ENCODE assay signal across 8 cellular contexts in genomic region chr16:67546761-67547422, GRCh38. TPM values are rescaled to one million over a fixed set of nuclear protein-coding genes. Genes with fewer than 3 reads are reported as not detected.
DNase-seq lines count a peak whose midpoint lies in the region; ATAC-seq, FAIRE-seq and TF ChIP-seq lines count a peak whose summit lies in the region.

No MANE protein-coding gene starts in this region.

- no peak overlapping the region for H3K56ac ChIP-seq in H1 (replicated peaks; ENCODE audit: insufficient read length, low read depth, low read length)

- H3K4me3 Mint-ChIP-seq in activated CD8-positive, alpha-beta T cell treated with anti-CD3 and anti-CD28 coated beads, Interleukin-2, amount 10 ng/mL, durations not matched to agents 7 days and 5 days: peak overlapping the region; percentile 64

- DNase-seq in Ammon's horn (ENCODE audit: low spot score) (peak; percentile 80), NCI-H2171 treated with DMSO at 0.1 percent for 48 hours (lab: John Stamatoyannopoulos, UW) (peak; percentile 80), H1 (ENCODE audit: low read depth in 1 of 2, low spot score in 2 of 2) (peak; percentile 70 to 92), midbrain (lab: John Stamatoyannopoulos, UW) (peak; percentile 80)
- DNase-seq in activated CD8-positive, alpha-beta T cell treated with anti-CD3 and anti-CD28 coated beads, Interleukin-2, amount 10 ng/mL, durations not matched to agents 7 days and 5 days: peak; percentile 83
- DNase-seq in stimulated activated CD8-positive, alpha-beta memory T cell treated with anti-CD3 and anti-CD28 coated beads, Interleukin-7, amount 100 ng/mL, for 1 hour (ENCODE audit: low read depth in 2 of 2): peak; percentile 52 to 57

- peaks cover 2 to 11% of the 10 kb centered on the region in 2 experiments for H4K20me1 ChIP-seq in H1 (replicated peaks in 1 of 2; ENCODE audit: control insufficient read depth in 1 of 2, insufficient read depth in 2 of 2, low read length in 2 of 2)

- H4K8ac ChIP-seq in H1 (ENCODE audit: extremely low read depth, insufficient read depth, low read length): no peak overlapping the region

- H3K27me3 Mint-ChIP-seq in activated CD8-positive, alpha-beta T cell treated with anti-CD3 and anti-CD28 coated beads, Interleukin-2, amount 10 ng/mL, durations not matched to agents 7 days and 5 days (ENCODE audit: low read depth): no peaks in the 10 kb centered on the region

- H3K79me2 ChIP-seq in H1 (ENCODE audit: control insufficient read depth in 1 of 2, insufficient read depth in 2 of 2, low read length in 2 of 2): no peaks in the 10 kb centered on the region

- H3K9ac ChIP-seq in H1 (replicated peaks in 1 of 4; ENCODE audit: extremely low read depth in 1 of 4, low read depth in 3 of 4, low read length in 3 of 4): 0 out of 7 replicates have a peak overlapping the region, but pooled peaks of 1 of the 4 experiments have one; percentile 8

- CTCF ChIA-PET in activated CD8-positive, alpha-beta T cell treated with anti-CD3 and anti-CD28 coated beads, Interleukin-2, amount 10 ng/mL, durations not matched to agents 7 days and 5 days (lab: Charles Lee): interaction anchor here (0.7 to 6.4 kb wide), 43 partner anchors 9 to 297 kb away, joined by 3 to 296 read pairs (median 6); partner anchors contain the start of genes ACD, ATP6V0D1, C16orf86 and CARMIL2
- CTCF ChIA-PET in H1 (lab: Charles Lee; ENCODE audit: partially characterized antibody): interaction anchor here (0.6 to 10.6 kb wide), 34 partner anchors 9 to 455 kb away, joined by 3 to 165 read pairs (median 5); partner anchors contain the start of genes ACD, C16orf86, CARMIL2 and CTCF

- no peak overlapping the region for H3K4me3 ChIP-seq in H1 (ENCODE audit: extremely low read depth in 1 of 4, insufficient read depth in 2 of 4, low read depth in 3 of 4, low read length in 4 of 4)

- H2AFZ ChIP-seq in H1 (ENCODE audit: low read length): no peak overlapping the region

- no peaks in the 10 kb centered on the region for H3K9me3 ChIP-seq in H1 (ENCODE audit: insufficient read depth in 2 of 2, low read depth in 1 of 2, low read length in 1 of 2)

- H3K9me3 Mint-ChIP-seq in activated CD8-positive, alpha-beta T cell treated with anti-CD3 and anti-CD28 coated beads, Interleukin-2, amount 10 ng/mL, durations not matched to agents 7 days and 5 days (ENCODE audit: insufficient read depth): no peaks in the 10 kb centered on the region

- TF ChIP-seq CTCF in H1 (IDR thresholded peaks at IDR 0.05; ENCODE audit: control extremely low read depth in 1 of 3, insufficient read depth in 1 of 3, low read depth in 1 of 3, low read length in 3 of 3): peak; percentile 95 to 97 (median 97)

- no peaks in the 10 kb centered on the region; a peak in 3 of 7 replicates for H3K27me3 ChIP-seq in H1 (replicated peaks in 1 of 4; ENCODE audit: control insufficient read depth in 3 of 4, extremely low read depth in 1 of 4, insufficient read depth in 3 of 4, low read length in 3 of 4)

- H2BK12ac ChIP-seq in H1 (ENCODE audit: low read depth, low read length): no peak overlapping the region

- H3K4me1 ChIP-seq in H1 (replicated peaks in 1 of 4; ENCODE audit: control insufficient read depth in 3 of 4, insufficient read depth in 4 of 4, low read length in 3 of 4): peaks cover 0 to 4% (median 2%) of the 10 kb centered on the region in 4 experiments; a peak in 3 of 7 replicates

- whole genome bisulfite sequencing in H1 (ENCODE audit: extremely low coverage in 1 of 2, insufficient coverage in 1 of 2, insufficient read length in 1 of 2, insufficient replicate concordance in 2 of 2, low coverage in 1 of 2, low lambda C conversion rate in 2 of 2, missing lambda C conversion rate in 1 of 2), 2 experiments: 34% methylated on average over 7 of the region's 7 CpGs; no CpG with 5 or more reads in 1 of the 2 experiments

- no peak overlapping the region for H3K18ac ChIP-seq in H1 (ENCODE audit: extremely low read depth, low read length)

- H3K4me2 ChIP-seq in H1 (ENCODE audit: insufficient read depth in 1 of 2, low read depth in 2 of 2, low read length in 2 of 2): no peak overlapping the region

- 0 out of 2 replicates have a peak, but pooled peaks cover 2% of the 10 kb centered on the region for H3K79me1 ChIP-seq in H1 (ENCODE audit: low read depth, low read length)

- H2BK120ac ChIP-seq in H1 (replicated peaks; ENCODE audit: low read depth, low read length): no peak overlapping the region

- TF ChIP-seq POLR2A in H1 (IDR thresholded peaks at IDR 0.05; ENCODE audit: control extremely low read depth in 1 of 2, low read depth in 2 of 2, low read length in 2 of 2): no peak

- no peak overlapping the region for H3K23ac ChIP-seq in H1 (ENCODE audit: insufficient read length)

- no peak overlapping the region for H3K4ac ChIP-seq in H1 (replicated peaks; ENCODE audit: insufficient read length, low read depth, low read length)

- peaks cover 10% of the 10 kb centered on the region for H3K36me3 Mint-ChIP-seq in activated CD8-positive, alpha-beta T cell treated with anti-CD3 and anti-CD28 coated beads, Interleukin-2, amount 10 ng/mL, durations not matched to agents 7 days and 5 days (ENCODE audit: low read depth)

- H2BK15ac ChIP-seq in H1 (ENCODE audit: low read length): no peak overlapping the region; the same call in 1 of the 2 replicates

- FAIRE-seq in H1 (lab: Jason Lieb, UNC): peak; percentile 52

- peak; percentile 33 for ATAC-seq in GM18502 (IDR thresholded peaks at IDR 0.05; ENCODE audit: poor library complexity, unreplicated experiment)
- peak; percentile 52 for ATAC-seq in activated CD8-positive, alpha-beta T cell treated with anti-CD3 and anti-CD28 coated beads, Interleukin-2, amount 10 ng/mL, durations not matched to agents 7 days and 5 days
- ATAC-seq in GM21447 (IDR thresholded peaks at IDR 0.05; ENCODE audit: unreplicated experiment): no peak

- peaks cover 55% of the 10 kb centered on the region for H3K4me1 Mint-ChIP-seq in activated CD8-positive, alpha-beta T cell treated with anti-CD3 and anti-CD28 coated beads, Interleukin-2, amount 10 ng/mL, durations not matched to agents 7 days and 5 days (ENCODE audit: low read depth)

- TF ChIP-seq RAD21 in H1 (IDR thresholded peaks at IDR 0.05 in 1 of 2, conservative IDR thresholded peaks at IDR 0.05 in 1 of 2; ENCODE audit: low read depth in 2 of 2, low read length in 2 of 2): peak; percentile 92 to 94

- no peak overlapping the region for H3K14ac ChIP-seq in H1 (ENCODE audit: insufficient read length)

- peak overlapping the region; percentile 99 for H3K27ac Mint-ChIP-seq in activated CD8-positive, alpha-beta T cell treated with anti-CD3 and anti-CD28 coated beads, Interleukin-2, amount 10 ng/mL, durations not matched to agents 7 days and 5 days

- H2BK20ac ChIP-seq in H1 (ENCODE audit: low read length): no peak overlapping the region

- no peaks in the 10 kb centered on the region for H3K23me2 ChIP-seq in H1 (ENCODE audit: low read depth, low read length)

- peak overlapping the region; percentile 55; the same call in 1 of the 2 replicates for H2BK5ac ChIP-seq in H1 (ENCODE audit: low read depth, low read length)

- H2AK5ac ChIP-seq in H1 (ENCODE audit: low read depth, low read length): no peak overlapping the region

- H4K5ac ChIP-seq in H1 (ENCODE audit: insufficient read length, low read depth, low read length): no peak overlapping the region

- POLR2A ChIA-PET in activated CD8-positive, alpha-beta T cell treated with anti-CD3 and anti-CD28 coated beads, Interleukin-2, amount 10 ng/mL, durations not matched to agents 7 days and 5 days (lab: Charles Lee): interaction anchor here (0.7 to 6.1 kb wide), 12 partner anchors 9 to 389 kb away, joined by 3 to 117 read pairs (median 6); partner anchors contain the start of genes ACD, CARMIL2 and CTCF
- POLR2A ChIA-PET in H1 (lab: Charles Lee; ENCODE audit: partially characterized antibody): interaction anchor here (0.6 to 11.9 kb wide), 12 partner anchors 8 to 113 kb away, joined by 3 to 105 read pairs (median 4); partner anchors contain the start of genes ACD, CARMIL2, CTCF and PARD6A

- no peak for TF ChIP-seq EP300 in H1 (IDR thresholded peaks at IDR 0.05; ENCODE audit: borderline replicate concordance in 1 of 2, low read depth in 2 of 2, low read length in 2 of 2)

- no peak overlapping the region for H3K27ac ChIP-seq in H1 (ENCODE audit: low read depth, low read length)

- H4K91ac ChIP-seq in H1 (replicated peaks; ENCODE audit: insufficient read length, low read length): no peak overlapping the region

- H3K36me3 ChIP-seq in H1 (ENCODE audit: control insufficient read depth in 2 of 4, insufficient read depth in 4 of 4, low read length in 3 of 4): 0 out of 8 replicates have a peak, but pooled peaks cover 0 to 3% (median 0%) of the 10 kb centered on the region in 4 experiments

TF ChIP-seq in H1, 55 proteins besides CTCF, POLR2A, EP300 and RAD21 (continues in another document):
- TF ChIP-seq SP4 (IDR thresholded peaks at IDR 0.05; ENCODE audit: low read length): peak; percentile 44; the same call in 1 of the 2 replicates
- peak; percentile 69; the same call in 1 of the 2 replicates for TF ChIP-seq CREB1 (IDR thresholded peaks at IDR 0.05)
- no peak for TF ChIP-seq RBBP5 (IDR thresholded peaks at IDR 0.05; ENCODE audit: borderline replicate concordance, low read depth, low read length)
- TF ChIP-seq CHD2 (IDR thresholded peaks at IDR 0.05; ENCODE audit: low read length): no peak

RNA-seq across cellular contexts. Expression of gene CTCF, which starts 15.4 kb away (rescaled TPM):
- total RNA-seq in activated CD8-positive, alpha-beta T cell treated with anti-CD3 and anti-CD28 coated beads, Interleukin-2, amount 10 ng/mL, durations not matched to agents 7 days and 5 days: 10 to 100 TPM; 77.4 to 79.8 TPM
- 66.0 and 67.5 TPM in 2 replicates for total RNA-seq in H1 (2021; fragmentation: NEBNext Ultra II Directional; extraction: Animal tissue kit (Norgen Biotek cat#: 25700))
- polyA plus RNA-seq in H1 (2011; rRNA removed): 24.2 and 32.4 TPM in 2 replicates
- polyA plus RNA-seq in H1 (2011; cell fraction: cytosol; rRNA removed): 37.2 TPM
- 29.2 TPM for polyA plus RNA-seq in H1 (2011; cell fraction: nucleus; rRNA removed)
- 43.4 to 53.6 TPM (median 48.6 TPM) in 4 replicates for polyA plus RNA-seq in H1 (2012, experiment 1 of 2)
- polyA plus RNA-seq in H1 (2012, experiment 2 of 2): 8.4 TPM
- 36.9 TPM for polyA plus RNA-seq in H1 (2013, experiment 1 of 2)
- polyA plus RNA-seq in H1 (2013, experiment 2 of 2): 34.8 TPM
- 68.3 and 71.1 TPM in 2 replicates for polyA minus RNA-seq in H1 (2011; rRNA and poly(A)+ RNA removed)
- 32.3 TPM for polyA minus RNA-seq in H1 (2011; cell fraction: cytosol; rRNA and poly(A)+ RNA removed)
- 38.8 TPM for polyA minus RNA-seq in H1 (2011; cell fraction: nucleus; rRNA and poly(A)+ RNA removed)

RNA-seq across cellular contexts. Expression of gene RIPOR1, which starts 18.3 kb away (rescaled TPM):
- 10 to 100 TPM; 10.6 to 13.7 TPM for total RNA-seq in activated CD8-positive, alpha-beta T cell treated with anti-CD3 and anti-CD28 coated beads, Interleukin-2, amount 10 ng/mL, durations not matched to agents 7 days and 5 days
- total RNA-seq in H1 (2021; fragmentation: NEBNext Ultra II Directional; extraction: Animal tissue kit (Norgen Biotek cat#: 25700)): 8.0 and 10.1 TPM in 2 replicates
- polyA plus RNA-seq in H1 (2011; rRNA removed): 2.7 and 4.4 TPM in 2 replicates
- 1.8 TPM for polyA plus RNA-seq in H1 (2011; cell fraction: cytosol; rRNA removed)
- polyA plus RNA-seq in H1 (2011; cell fraction: nucleus; rRNA removed): 9.7 TPM
- polyA plus RNA-seq in H1 (2012, experiment 1 of 2): 6.4 to 11.6 TPM (median 10.3 TPM) in 4 replicates
- 6.5 TPM for polyA plus RNA-seq in H1 (2012, experiment 2 of 2)
- polyA plus RNA-seq in H1 (2013, experiment 1 of 2): 9.2 TPM
- polyA plus RNA-seq in H1 (2013, experiment 2 of 2): 8.0 TPM
- polyA minus RNA-seq in H1 (2011; rRNA and poly(A)+ RNA removed): 2.2 and 2.7 TPM in 2 replicates
- 7.9 TPM for polyA minus RNA-seq in H1 (2011; cell fraction: cytosol; rRNA and poly(A)+ RNA removed)
- polyA minus RNA-seq in H1 (2011; cell fraction: nucleus; rRNA and poly(A)+ RNA removed): 8.0 TPM
